In genomic region chr16:8959921-8960787, GRCh38 we compare ENCODE assay signal across 8 cellular contexts. TPM values are rescaled to one million over a fixed set of nuclear protein-coding genes. Genes with fewer than 3 reads are reported as not detected.
DNase-seq lines count a peak whose midpoint lies in the region; ATAC-seq, FAIRE-seq and TF ChIP-seq lines count a peak whose summit lies in the region.

No MANE protein-coding gene starts in this region.

- TF ChIP-seq CTCF in foreskin keratinocyte (conservative IDR thresholded peaks at IDR 0.05): no peak

- H3K27me3 ChIP-seq in small intestine (ENCODE audit: control insufficient read depth in 2 of 2, insufficient read depth in 2 of 2, low read length in 2 of 2): no peaks in the 10 kb centered on the region
- no peaks in the 10 kb centered on the region for H3K27me3 ChIP-seq in foreskin keratinocyte

- H3K36me3 ChIP-seq in small intestine (ENCODE audit: control insufficient read depth in 2 of 2, insufficient read depth in 2 of 2, low read length in 2 of 2): no peaks in the 10 kb centered on the region

- POLR2A ChIA-PET in T-cell (lab: Charles Lee): interaction anchor here in 1 of 2 donors (0.7 kb wide), 1 partner anchor 131 kb away, joined by 5 read pairs; the partner anchor contains the start of gene HAPSTR1

- no peaks in the 10 kb centered on the region for H3K9me3 Mint-ChIP-seq in T-cell

- CTCF ChIA-PET in T-cell (lab: Charles Lee): interaction anchor here (0.6 to 1.9 kb wide), 7 partner anchors 22 to 394 kb away, joined by 3 to 7 read pairs (median 5); no protein-coding TSS in a partner anchor

- peak overlapping the region; percentile 91 to 92 for H3K27ac Mint-ChIP-seq in T-cell

- H3K4me1 Mint-ChIP-seq in T-cell: peaks cover 72 to 76% (median 73%) of the 10 kb centered on the region in 3 donors

- H3K4me1 ChIP-seq in small intestine (ENCODE audit: control insufficient read depth in 2 of 2, insufficient read depth in 1 of 2, low read depth in 1 of 2, low read length in 1 of 2) (peaks cover 16 to 44% of the 10 kb centered on the region in 2 donors), foreskin keratinocyte (peaks cover 31% of the 10 kb centered on the region)

- H3K4me3 ChIP-seq in small intestine (ENCODE audit: low read depth in 1 of 2, low read length in 2 of 2): peak overlapping the region in 1 of 2 donors; percentile 24

- peak overlapping the region; percentile 7 to 83 for H3K27ac ChIP-seq in small intestine (ENCODE audit: low read depth in 1 of 2, low read length in 1 of 2)
- no peak overlapping the region for H3K27ac ChIP-seq in foreskin keratinocyte

- peak overlapping the region; percentile 95 to 96 (median 95) for H3K4me3 Mint-ChIP-seq in T-cell

- ATAC-seq in T-cell (replicated peaks in 1 of 4) (peak in 2 of 4 experiments; percentile 17), foreskin keratinocyte (no peak), GM21390 (IDR thresholded peaks at IDR 0.05; ENCODE audit: unreplicated experiment) (no peak)

- H3K27me3 Mint-ChIP-seq in T-cell: no peaks in the 10 kb centered on the region

- WGBS in small intestine, 3 donors: 7 to 15% (median 10%) methylated on average over 12 of the region's 12 CpGs

- FAIRE-seq in small intestine (lab: Jason Lieb, UNC): no peak

- DNase-seq in NOMO-1 (lab: John Stamatoyannopoulos, UW; ENCODE audit: unreplicated experiment in 2 of 2): peak; percentile 21 to 33
- DNase-seq in NOMO-1 treated with dmso at 0.1 percent for 144 hours (lab: John Stamatoyannopoulos, UW; ENCODE audit: unreplicated experiment): no peak
- DNase-seq in T-cell: peak in 6 of 34 experiments; percentile 12 to 28 (median 18)
- peak; percentile 49 for DNase-seq in foreskin melanocyte
- no peak for DNase-seq in small intestine
- DNase-seq in UCSD-AML1 (lab: John Stamatoyannopoulos, UW; ENCODE audit: unreplicated experiment): no peak
- DNase-seq in foreskin keratinocyte: no peak

- H3K9me3 ChIP-seq in small intestine (ENCODE audit: control insufficient read depth, low read depth): no peaks in the 10 kb centered on the region

- H3K36me3 Mint-ChIP-seq in T-cell: peaks cover 5% of the 10 kb centered on the region

RNA-seq across cellular contexts. Expression of gene USP7, which starts 3.6 kb away (rescaled TPM):
- total RNA-seq in T-cell (100 to 1,000 TPM; 159 to 261 (median 169) TPM), foreskin keratinocyte (72.6 and 75.9 TPM in 2 replicates)
- polyA plus RNA-seq in small intestine (10 to 100 TPM; 31.6 to 39.6 (median 32.4) TPM), foreskin keratinocyte (28.8 and 35.5 TPM in 2 replicates)

Comparison
In these comparisons a context has a peak if more than half of its experiments do, and no peak if none do; other contexts are left out.
1. DNase-seq: peak in NOMO-1 (2 of 2) and foreskin melanocyte (single experiment); none in NOMO-1 treated with dmso at 0.1 percent for 144 hours (single experiment), small intestine (single experiment), UCSD-AML1 (single experiment) and foreskin keratinocyte (0 of 2).